8 cellular contexts compared by ENCODE assay signal in genomic region chr3:142211034-142211433, GRCh38. TPM values are rescaled to one million over a fixed set of nuclear protein-coding genes. Genes with fewer than 3 reads are reported as not detected.
A peak's percentile ranks its signal among the peaks of the same experiment; 100 is the strongest.
DNase-seq lines count a peak whose midpoint lies in the region; ATAC-seq and TF ChIP-seq lines count a peak whose summit lies in the region.

No MANE protein-coding gene starts in this region.

- no peak for DNase-seq in WERI-Rb-1
- DNase-seq in immature natural killer cell = peak; percentile 6 to 46 (median 32)
- DNase-seq in SHP77 (lab: John Stamatoyannopoulos, UW) = no peak
- DNase-seq in HK-2 (ENCODE audit: unreplicated experiment) = no peak
- DNase-seq in effector memory CD8-positive, alpha-beta T cell = no peak

- H3K4me3 ChIP-seq in WERI-Rb-1 (ENCODE audit: low read depth, low read length) = no peak overlapping the region

- peak overlapping the region; percentile 58 to 93 (median 86) for H3K27ac Mint-ChIP-seq in immature natural killer cell
- no peak overlapping the region for H3K27ac Mint-ChIP-seq in effector memory CD8-positive, alpha-beta T cell

- H3K27me3 Mint-ChIP-seq in immature natural killer cell (ENCODE audit: low read depth in 3 of 3) = peaks cover 0 to 4% (median 0%) of the 10 kb centered on the region in 3 donors
- no peaks in the 10 kb centered on the region for H3K27me3 Mint-ChIP-seq in effector memory CD8-positive, alpha-beta T cell

- H3K36me3 ChIP-seq in WERI-Rb-1 = peaks cover 26% of the 10 kb centered on the region

- no peaks in the 10 kb centered on the region for H3K27me3 ChIP-seq in WERI-Rb-1 (ENCODE audit: insufficient read depth, low read depth, severe bottlenecking)

- peaks cover 0 to 6% (median 0%) of the 10 kb centered on the region in 6 donors for H3K9me3 Mint-ChIP-seq in immature natural killer cell
- no peaks in the 10 kb centered on the region for H3K9me3 Mint-ChIP-seq in effector memory CD8-positive, alpha-beta T cell

- no peak overlapping the region for H3K27ac ChIP-seq in C4-2B
- no peak overlapping the region for H3K27ac ChIP-seq in WERI-Rb-1

- ATAC-seq in HG02642 (IDR thresholded peaks at IDR 0.05; ENCODE audit: poor library complexity, unreplicated experiment) (peak; percentile 59), HG03039 (IDR thresholded peaks at IDR 0.05; ENCODE audit: unreplicated experiment) (no peak)
- ATAC-seq in effector memory CD8-positive, alpha-beta T cell (replicated peaks) = no peak

- peaks cover 38 to 66% (median 51%) of the 10 kb centered on the region in 3 donors for H3K36me3 Mint-ChIP-seq in immature natural killer cell
- peaks cover 39% of the 10 kb centered on the region for H3K36me3 Mint-ChIP-seq in effector memory CD8-positive, alpha-beta T cell (ENCODE audit: insufficient read depth)

- H3K9me3 ChIP-seq in WERI-Rb-1 (ENCODE audit: severe bottlenecking) = peaks cover 2% of the 10 kb centered on the region

- TF ChIP-seq CTCF in C4-2B (conservative IDR thresholded peaks at IDR 0.05) (peak; percentile 18; the same call in 1 of the 2 replicates), WERI-Rb-1 (IDR thresholded peaks at IDR 0.05; ENCODE audit: low read depth, low read length) (peak; percentile 51)

- peaks cover 44 to 67% of the 10 kb centered on the region in 2 donors for H3K4me1 Mint-ChIP-seq in immature natural killer cell
- H3K4me1 Mint-ChIP-seq in effector memory CD8-positive, alpha-beta T cell (ENCODE audit: low read depth in 2 of 2) = peaks cover 4 to 6% of the 10 kb centered on the region in 2 donors

- H3K4me3 Mint-ChIP-seq in immature natural killer cell = peak overlapping the region in 1 of 5 donors; percentile 3
- no peak overlapping the region for H3K4me3 Mint-ChIP-seq in effector memory CD8-positive, alpha-beta T cell

RNA-seq across cellular contexts. Expression of gene GK5, which starts 14.4 kb away (rescaled TPM):
- 10 to 100 TPM; 14.1 to 32.9 (median 24.2) TPM for polyA plus RNA-seq in immature natural killer cell

Comparison
In these comparisons a context has a peak if more than half of its experiments do, and no peak if none do; other contexts are left out.
1. DNase-seq: peak in immature natural killer cell (3 of 3); none in WERI-Rb-1 (single experiment), SHP77 (0 of 2), HK-2 (single experiment) and effector memory CD8-positive, alpha-beta T cell (0 of 3).
2. H3K27ac Mint-ChIP-seq: peak in immature natural killer cell (6 of 6); none in effector memory CD8-positive, alpha-beta T cell (0 of 2).